Comparison of ENCODE assay signal across 24 cellular contexts in genomic region chr19:2280633-2281264, GRCh38. TPM values are rescaled to one million over a fixed set of nuclear protein-coding genes. Genes with fewer than 3 reads are reported as not detected.
A peak's percentile ranks its signal among the peaks of the same experiment; 100 is the strongest.
DNase-seq lines count a peak whose midpoint lies in the region; ATAC-seq and TF ChIP-seq lines count a peak whose summit lies in the region.
"Had no signal": no experiment of that assay in that cellular context is flagged by ENCODE, and none has a peak within 500 bp of the region (broad histone marks: within the 10 kb centered on the region; RNA-seq: fewer than 3 reads in every experiment).

No MANE protein-coding gene starts in this region.

- peaks cover 8% of the 10 kb centered on the region for H3K4me1 Mint-ChIP-seq in central memory CD8-positive, alpha-beta T cell

- in situ Hi-C loops in G401 (cut with HindIII; ENCODE audit: low sequenced_read_pairs), result no loop called here

- H3K9me3 Mint-ChIP-seq in central memory CD8-positive, alpha-beta T cell, result no peaks in the 10 kb centered on the region
- H3K9me3 Mint-ChIP-seq: CD4-positive, alpha-beta T cell; HFFc6 had no signal

- H3K36me3 ChIP-seq in BLaER1, result peaks cover 10% of the 10 kb centered on the region
- no peaks in the 10 kb centered on the region for H3K36me3 ChIP-seq in H7 (replicated peaks; ENCODE audit: control insufficient read depth, insufficient read depth, low read length)
- H3K36me3 ChIP-seq in osteoblast (ENCODE audit: insufficient read depth, low read length), result no peaks in the 10 kb centered on the region

- DNase-seq in H7, result peak; percentile 70
- no peak for DNase-seq in central memory CD8-positive, alpha-beta T cell (ENCODE audit: low spot score in 2 of 2)
- peak; percentile 60 for DNase-seq in osteoblast (ENCODE audit: insufficient read length, low spot score, missing footprints)
- DNase-seq in NCI-H1105 treated with DMSO at 0.1 percent for 48 hours (lab: John Stamatoyannopoulos, UW), result no peak
- no peak for DNase-seq in NCI-H524 (lab: John Stamatoyannopoulos, UW)
- no peak for DNase-seq in G401 (ENCODE audit: low spot score)
- DNase-seq: ACHN; CD4-positive, alpha-beta T cell; DMS53; EL; HFFc6; IMR-90; MM.1S; NCI-H1092 treated with DMSO at 0.1 percent for 48 hours; NCI-H2081; NCI-H774; SHP77 treated with DMSO at 0.1 percent for 48 hours; SK-N-SH had no signal

- H3K4me3 Mint-ChIP-seq in central memory CD8-positive, alpha-beta T cell, result peak overlapping the region; percentile 4
- H3K4me3 Mint-ChIP-seq: CD4-positive, alpha-beta T cell; HFFc6 had no signal

- H3K9ac ChIP-seq in BLaER1, result no peak overlapping the region
- H3K9ac ChIP-seq: SK-N-SH had no signal

- H3K27me3 Mint-ChIP-seq in central memory CD8-positive, alpha-beta T cell, result no peaks in the 10 kb centered on the region
- H3K27me3 Mint-ChIP-seq: CD4-positive, alpha-beta T cell had no signal

- no peak for TF ChIP-seq CTCF in osteoblast (IDR thresholded peaks at IDR 0.05; ENCODE audit: extremely low read depth, low read depth, low read length)

- H3K79me2 ChIP-seq in osteoblast (ENCODE audit: insufficient read depth, low read length), result peaks cover 16% of the 10 kb centered on the region

- H3K4me3 ChIP-seq in BLaER1, result no peak overlapping the region
- no peak overlapping the region for H3K4me3 ChIP-seq in H7 (ENCODE audit: insufficient read depth, low read depth, low read length)
- no peak overlapping the region for H3K4me3 ChIP-seq in osteoblast (ENCODE audit: insufficient read depth, low read length)

- H4K20me1 ChIP-seq in BLaER1 (peaks cover 67% of the 10 kb centered on the region), osteoblast (ENCODE audit: insufficient read depth, low read length) (peaks cover 43% of the 10 kb centered on the region)

- H3K4me2 ChIP-seq in BLaER1, result peak overlapping the region; percentile 81
- H3K4me2 ChIP-seq in osteoblast (ENCODE audit: insufficient read depth, low read length), result no peak overlapping the region

- H3K4me1 ChIP-seq in BLaER1 (peaks cover 82% of the 10 kb centered on the region), osteoblast (ENCODE audit: insufficient read depth, low read length) (peaks cover 7% of the 10 kb centered on the region)

- H3K27ac ChIP-seq in BLaER1, result no peak overlapping the region
- H3K27ac ChIP-seq in osteoblast (ENCODE audit: low read depth, low read length), result no peak overlapping the region

- peaks cover 50% of the 10 kb centered on the region for H3K36me3 Mint-ChIP-seq in central memory CD8-positive, alpha-beta T cell (ENCODE audit: insufficient read depth)

- no peak overlapping the region for H2AFZ ChIP-seq in osteoblast (ENCODE audit: low read length)

- H3K9me3 ChIP-seq in BLaER1 (no peaks in the 10 kb centered on the region), osteoblast (ENCODE audit: low read depth, low read length) (no peaks in the 10 kb centered on the region)
- H3K9me3 ChIP-seq: SK-N-SH had no signal

- no peak overlapping the region for H3K27ac Mint-ChIP-seq in central memory CD8-positive, alpha-beta T cell (ENCODE audit: low read depth)
- H3K27ac Mint-ChIP-seq: CD4-positive, alpha-beta T cell; HFFc6 had no signal

- H3K27me3 ChIP-seq in BLaER1 (no peaks in the 10 kb centered on the region), H7 (ENCODE audit: control insufficient read depth, insufficient read depth, low read length) (peaks cover 10% of the 10 kb centered on the region), osteoblast (ENCODE audit: insufficient read depth, low read length) (no peaks in the 10 kb centered on the region)

- ATAC-seq in central memory CD8-positive, alpha-beta T cell (replicated peaks; ENCODE audit: extremely low read depth, poor library complexity, severe bottlenecking), result no peak

RNA-seq across cellular contexts. Expression of gene PEAK3, which starts 1.2 kb away (rescaled TPM):
- total RNA-seq in H7 (2014; rRNA removed; shearing (Covaris generic)), result not detected in 2 replicates
- total RNA-seq in osteoblast, result under 0.01 TPM in 1 of 2 replicates, not detected in the other
- not detected in 2 replicates for total RNA-seq in G401 (2014; rRNA removed; shearing (Covaris generic))
- total RNA-seq: CD4-positive, alpha-beta T cell; H1; HT-29; NCI-H460; OCI-LY7 had no signal

RNA-seq across cellular contexts. Expression of gene JSRP1, which starts 24.5 kb away (rescaled TPM):
- not detected in 2 replicates for total RNA-seq in H7 (2014; rRNA removed; shearing (Covaris generic))
- total RNA-seq in osteoblast, result 0.72 TPM in 1 of 2 replicates, not detected in the other
- 2.5 TPM in 1 of 2 replicates, not detected in the other for total RNA-seq in G401 (2014; rRNA removed; shearing (Covaris generic))
- total RNA-seq: IMR-90, NCI-H460 had no signal

RNA-seq across cellular contexts. Expression of gene LINGO3, which starts 27.2 kb away (rescaled TPM):
- total RNA-seq in H7 (2014; rRNA removed; shearing (Covaris generic)), result 1.1 and 2.7 TPM in 2 replicates
- not detected in 2 replicates for total RNA-seq in osteoblast
- total RNA-seq in G401 (2014; rRNA removed; shearing (Covaris generic)), result not detected in 2 replicates
- total RNA-seq: H1, HFFc6, IMR-90, LHCN-M2 had no signal

RNA-seq across cellular contexts. Expression of gene AMH, which starts 31.6 kb away (rescaled TPM):
- total RNA-seq in H7 (2014; rRNA removed; shearing (Covaris generic)), result 10.5 and 12.8 TPM in 2 replicates
- under 0.01 and 0.29 TPM in 2 replicates for total RNA-seq in osteoblast
- total RNA-seq in G401 (2014; rRNA removed; shearing (Covaris generic)), result 2.6 and 4.6 TPM in 2 replicates
- total RNA-seq: IMR-90 had no signal

RNA-seq across cellular contexts. Expression of gene SF3A2, which starts 44.1 kb away (rescaled TPM):
- 107 and 115 TPM in 2 replicates for total RNA-seq in H7 (2014; rRNA removed; shearing (Covaris generic))
- total RNA-seq in osteoblast, result 27.1 and 27.9 TPM in 2 replicates
- 21.9 and 33.0 TPM in 2 replicates for total RNA-seq in G401 (2014; rRNA removed; shearing (Covaris generic))

Comparison
In these comparisons a context has a peak if more than half of its experiments do, and no peak if none do; other contexts are left out.
1. DNase-seq: peak in H7 (single experiment) and osteoblast (single experiment); none in central memory CD8-positive, alpha-beta T cell (0 of 2), NCI-H1105 treated with DMSO at 0.1 percent for 48 hours (single experiment), NCI-H524 (0 of 2) and G401 (single experiment).